Comparison of ENCODE assay signal across 9 cellular contexts in genomic region chr12:58920956-58921861, GRCh38. TPM values are rescaled to one million over a fixed set of nuclear protein-coding genes. Genes with fewer than 3 reads are reported as not detected.
DNase-seq lines count a peak whose midpoint lies in the region; ATAC-seq, FAIRE-seq and TF ChIP-seq lines count a peak whose summit lies in the region.
"Had no signal": no experiment of that assay in that cellular context is flagged by ENCODE, and none has a peak within 500 bp of the region (broad histone marks: within the 10 kb centered on the region; RNA-seq: fewer than 3 reads in every experiment).

No MANE protein-coding gene starts in this region.

- TF ChIP-seq POLR2A in HCT116 (IDR thresholded peaks at IDR 0.05; ENCODE audit: borderline replicate concordance, extremely low read depth, insufficient read depth, insufficient read length) = no peak
- TF ChIP-seq POLR2A in adrenal gland (IDR thresholded peaks at IDR 0.05) = no peak

- no peaks in the 10 kb centered on the region for H4K20me1 ChIP-seq in HCT116 (ENCODE audit: insufficient read depth)
- H4K20me1 ChIP-seq in smooth muscle cell (ENCODE audit: low read depth) = no peaks in the 10 kb centered on the region

- H3K4me3 ChIP-seq in HCT116 (replicated peaks in 1 of 2; ENCODE audit: low read depth in 1 of 2, low read length in 2 of 2) (peak overlapping the region; percentile 68 to 75), adrenal gland (peak overlapping the region in 1 of 4 donors; percentile 72), kidney (ENCODE audit: low read length in 2 of 2) (peak overlapping the region; percentile 82 to 89), smooth muscle cell (peak overlapping the region; percentile 97)

- no TSS peak for BruUV-seq in HCT116 (replicated peaks; lab: Mats Ljungman, UMichigan)

- TF ChIP-seq RAD21 in HCT116 (IDR thresholded peaks at IDR 0.05; ENCODE audit: low read depth) = no peak

- H3K9ac ChIP-seq in HCT116 (ENCODE audit: low read length) (peak overlapping the region; percentile 77), kidney (ENCODE audit: low read length in 2 of 2) (peak overlapping the region; percentile 44 to 84), smooth muscle cell (ENCODE audit: low read depth) (peak overlapping the region; percentile 67)

- intact Hi-C loops in HCT116 (cut with micrococcal nuclease) = no loop called here
- intact Hi-C loops in adrenal gland (cut with DNase I) = no loop called here
- intact Hi-C loops in kidney (cut with DNase I) = no loop called here

- H3K27ac ChIP-seq in HCT116 (ENCODE audit: low read depth, low read length) (no peak overlapping the region; the same call in 1 of the 2 replicates), adrenal gland (peak overlapping the region in 3 of 5 donors; percentile 61 to 89 (median 86)), kidney (ENCODE audit: low read depth in 2 of 2, low read length in 2 of 2) (peak overlapping the region; percentile 60 to 96), smooth muscle cell (ENCODE audit: low read depth) (peak overlapping the region; percentile 67)

- peak overlapping the region; percentile 89 for H2AFZ ChIP-seq in HCT116 (ENCODE audit: low read depth, low read length, poor library complexity, severe bottlenecking)
- H2AFZ ChIP-seq in smooth muscle cell (ENCODE audit: low read depth) = peak overlapping the region; percentile 99

- H3K4me1 ChIP-seq in HCT116 (ENCODE audit: control insufficient read depth in 1 of 2, insufficient read depth in 2 of 2, low read length in 2 of 2) (peaks cover 4 to 15% of the 10 kb centered on the region in 2 experiments; a peak in 3 of 4 replicates), adrenal gland (replicated peaks in 1 of 2) (peaks cover 9 to 12% of the 10 kb centered on the region in 2 donors), kidney (ENCODE audit: control insufficient read depth in 1 of 2, insufficient read depth in 1 of 2, low read depth in 1 of 2, low read length in 2 of 2) (peaks cover 0 to 5% of the 10 kb centered on the region in 2 donors), smooth muscle cell (ENCODE audit: low read depth) (peaks cover 27% of the 10 kb centered on the region)

- CTCF ChIA-PET in HCT116 (lab: Charles Lee) = no interaction called here

- RAD21 ChIA-PET in HCT116 (lab: Charles Lee; ENCODE audit: low non-redundant PET in 1 of 2, low total read pairs in 2 of 2, uncharacterized antibody in 2 of 2, unreplicated experiment in 2 of 2) = no interaction called here

- TF ChIP-seq CTCF in HCT116 (IDR thresholded peaks at IDR 0.05 in 2 of 3, conservative IDR thresholded peaks at IDR 0.05 in 1 of 3; ENCODE audit: borderline replicate concordance in 1 of 3, insufficient read depth in 1 of 3, low read depth in 2 of 3, low read length in 2 of 3) (no peak), adrenal gland (IDR thresholded peaks at IDR 0.05) (no peak), kidney (IDR thresholded peaks at IDR 0.05; ENCODE audit: borderline replicate concordance, extremely low read depth, insufficient read depth) (no peak), smooth muscle cell (IDR thresholded peaks at IDR 0.05; ENCODE audit: borderline replicate concordance, insufficient read depth, poor library complexity, severe bottlenecking) (no peak)

- H3K9me3 ChIP-seq in HCT116 (ENCODE audit: control insufficient read depth in 1 of 2, insufficient read depth in 1 of 2, low read depth in 1 of 2, low read length in 2 of 2) (no peaks in the 10 kb centered on the region), adrenal gland (replicated peaks in 1 of 3) (no peaks in the 10 kb centered on the region), kidney (ENCODE audit: control insufficient read depth in 1 of 2, low read length in 2 of 2) (no peaks in the 10 kb centered on the region), smooth muscle cell (replicated peaks; ENCODE audit: low read depth) (no peaks in the 10 kb centered on the region)

- ATAC-seq in HCT116 (no peak), GM21723 (IDR thresholded peaks at IDR 0.05; ENCODE audit: unreplicated experiment) (no peak), HG02678 (IDR thresholded peaks at IDR 0.05; ENCODE audit: unreplicated experiment) (no peak)

- FAIRE-seq in kidney (lab: Jason Lieb, UNC) = no peak

- H3K9me2 ChIP-seq in HCT116 (ENCODE audit: insufficient read depth) = no peaks in the 10 kb centered on the region

- H3K4me2 ChIP-seq in HCT116 (ENCODE audit: low read length) (peak overlapping the region; percentile 74), smooth muscle cell (peak overlapping the region; percentile 99)

- DNase-seq in HCT116 (ENCODE audit: low read depth, low spot score) (no peak), adrenal gland (peak in 1 of 7 donors; percentile 11), kidney (no peak), smooth muscle cell (lab: John Stamatoyannopoulos, UW; ENCODE audit: unreplicated experiment) (no peak), retina (no peak)
- no peak for DNase-seq in stimulated activated CD4-positive, alpha-beta T cell treated with anti-CD3 and anti-CD28 coated beads, Interleukin-4, amount 100 ng/mL, for 24 hours

- no peaks in the 10 kb centered on the region for H3K36me3 ChIP-seq in HCT116 (ENCODE audit: control insufficient read depth in 1 of 2, insufficient read depth in 2 of 2, low read length in 2 of 2)
- no peaks in the 10 kb centered on the region for H3K36me3 ChIP-seq in adrenal gland (replicated peaks in 1 of 2)
- no peaks in the 10 kb centered on the region for H3K36me3 ChIP-seq in kidney (ENCODE audit: control insufficient read depth in 1 of 2, insufficient read depth in 2 of 2, low read length in 2 of 2)
- no peaks in the 10 kb centered on the region for H3K36me3 ChIP-seq in smooth muscle cell (ENCODE audit: low read depth)

- POLR2A ChIA-PET in HCT116 (lab: Charles Lee) = no interaction called here

- WGBS in adrenal gland, 4 donors = 52 to 53% (median 53%) methylated on average over 15 of the region's 15 CpGs
- WGBS in smooth muscle cell (ENCODE audit: low lambda C conversion rate) = 77% methylated on average over 15 of the region's 15 CpGs

- H3K27me3 ChIP-seq in HCT116 (ENCODE audit: insufficient read depth, low read length) (no peaks in the 10 kb centered on the region), adrenal gland (no peaks in the 10 kb centered on the region), smooth muscle cell (ENCODE audit: low read depth) (peaks cover 18% of the 10 kb centered on the region)

- peaks cover 2% of the 10 kb centered on the region for H3F3A ChIP-seq in smooth muscle cell (ENCODE audit: low read depth)

- H3K79me2 ChIP-seq in HCT116 (ENCODE audit: insufficient read depth, low read length) (peaks cover 34% of the 10 kb centered on the region), smooth muscle cell (ENCODE audit: low read depth) (no peaks in the 10 kb centered on the region)

TF ChIP-seq in HCT116, 20 proteins besides CTCF, POLR2A, EP300 and RAD21:
- TF ChIP-seq, protein P1, sequence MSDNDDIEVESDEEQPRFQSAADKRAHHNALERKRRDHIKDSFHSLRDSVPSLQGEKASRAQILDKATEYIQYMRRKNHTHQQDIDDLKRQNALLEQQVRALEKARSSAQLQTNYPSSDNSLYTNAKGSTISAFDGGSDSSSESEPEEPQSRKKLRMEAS (IDR thresholded peaks at IDR 0.05) = no peak
- TF ChIP-seq POLR2AphosphoS5 (IDR thresholded peaks at IDR 0.05; ENCODE audit: low read depth, low read length) (no peak), ZNF274 (IDR thresholded peaks at IDR 0.05; ENCODE audit: low read depth, low read length) (no peak), CBX3 (IDR thresholded peaks at IDR 0.05; ENCODE audit: low read depth) (no peak), SRF (IDR thresholded peaks at IDR 0.05; ENCODE audit: low read depth) (no peak), JUND (IDR thresholded peaks at IDR 0.05) (no peak), FOSL1 (IDR thresholded peaks at IDR 0.05; ENCODE audit: low read depth) (no peak), ELF1 (IDR thresholded peaks at IDR 0.05; ENCODE audit: borderline replicate concordance, low read depth) (no peak), CEBPB (IDR thresholded peaks at IDR 0.05; ENCODE audit: low read depth) (no peak), EZH2 (IDR thresholded peaks at IDR 0.05) (no peak), YY1 (IDR thresholded peaks at IDR 0.05; ENCODE audit: extremely low read depth, insufficient replicate concordance, low read depth, low read length) (no peak), TCF7L2 (IDR thresholded peaks at IDR 0.05; ENCODE audit: borderline replicate concordance, extremely low read depth, insufficient read depth, insufficient read length) (no peak)
TF ChIP-seq in HCT116: peak in this region for 0.

RNA-seq across cellular contexts. Expression of gene LRIG3, which starts 0.9 kb away (rescaled TPM):
- total RNA-seq in HCT116 (2021; ENCODE audit: unreplicated experiment) (11.1 TPM), adrenal gland (10 to 100 TPM in 1 of 8 donors, 1 to 10 TPM in 7; 1.8 to 11.8 (median 4.1) TPM), kidney (40.5 TPM), smooth muscle cell (19.9 and 22.4 TPM in 2 replicates)
- 2.6 and 3.3 TPM in 2 replicates for polyA plus RNA-seq in HCT116 (2012)
- polyA plus RNA-seq in adrenal gland (1 to 10 TPM; 1.1 to 2.6 (median 1.8) TPM), kidney (ENCODE audit: insufficient read depth, low read depth, low replicate concordance) (4.4 TPM), smooth muscle cell (6.7 and 9.0 TPM in 2 replicates)
- total RNA-seq: activated T-helper 1 cell treated with anti-CD3 and anti-CD28 coated beads, Interleukin-12 subunit alpha, Interleukin-12 subunit beta, Interleukin-2, Interleukin-4 antibody, amounts not matched to agents 30 ng/mL and 10 ng/mL and 1 ng/mL, durations not matched to agents 14 hours and 24 hours and 36 hours had no signal
